ENCODE assay signal across 8 cellular contexts in genomic region chr16:68528686-68529379, GRCh38. TPM values are rescaled to one million over a fixed set of nuclear protein-coding genes. Genes with fewer than 3 reads are reported as not detected.
DNase-seq lines count a peak whose midpoint lies in the region; ATAC-seq and TF ChIP-seq lines count a peak whose summit lies in the region.

No MANE protein-coding gene starts in this region.

- TF ChIP-seq CTCF in heart left ventricle (IDR thresholded peaks at IDR 0.05) (peak; percentile 88 to 96 (median 92)), vagina (IDR thresholded peaks at IDR 0.05) (peak; percentile 82 to 96 (median 83))

- WGBS in heart left ventricle, 4 donors: 18 to 24% (median 19%) methylated on average over 28 to 29 of the region's 29 CpGs

- H3K9me3 ChIP-seq in heart left ventricle: peaks cover 0 to 5% (median 0%) of the 10 kb centered on the region in 12 donors
- no peaks in the 10 kb centered on the region for H3K9me3 ChIP-seq in vagina

- no peak overlapping the region for H3K9ac ChIP-seq in rectal smooth muscle tissue (ENCODE audit: low read length)

- peaks cover 19% of the 10 kb centered on the region for H3K4me1 Mint-ChIP-seq in activated naive CD8-positive, alpha-beta T cell treated with anti-CD3 and anti-CD28 coated beads for 36 hours

- ATAC-seq in HG02623 (IDR thresholded peaks at IDR 0.05; ENCODE audit: unreplicated experiment) (peak; percentile 64), heart left ventricle (peak; percentile 84 to 94 (median 92))

- peak; percentile 95 for DNase-seq in ELF-1 (ENCODE audit: low read depth, low spot score)
- peak; percentile 73 for DNase-seq in NCI-H1436 (lab: John Stamatoyannopoulos, UW)
- peak; percentile 25 to 84 for DNase-seq in SW 1271 (lab: John Stamatoyannopoulos, UW)
- DNase-seq in activated naive CD8-positive, alpha-beta T cell treated with anti-CD3 and anti-CD28 coated beads for 36 hours: peak; percentile 86
- peak; percentile 80 to 90 (median 84) for DNase-seq in heart left ventricle
- DNase-seq in vagina (ENCODE audit: extremely low spot score in 2 of 2): no peak

- H3K36me3 Mint-ChIP-seq in activated naive CD8-positive, alpha-beta T cell treated with anti-CD3 and anti-CD28 coated beads for 36 hours: peaks cover 13% of the 10 kb centered on the region

- intact Hi-C loops in heart left ventricle (cut with DNase I): loop anchor here in 8 of 10 donors (2.0 to 10.0 kb wide), 12 partner anchors 272 to 758 kb away; partner anchors contain the start of gene TANGO6 (in 3 of the 8)
- intact Hi-C loops in vagina (cut with DNase I): loop anchor here (10.0 kb wide), 2 partner anchors 316 to 596 kb away; partner anchors contain the start of gene TANGO6

- peaks cover 10% of the 10 kb centered on the region for H3K9me3 Mint-ChIP-seq in activated naive CD8-positive, alpha-beta T cell treated with anti-CD3 and anti-CD28 coated beads for 36 hours

- no peak overlapping the region for H3K27ac ChIP-seq in heart left ventricle
- H3K27ac ChIP-seq in rectal smooth muscle tissue (ENCODE audit: low read depth, low read length): no peak overlapping the region
- no peak overlapping the region for H3K27ac ChIP-seq in vagina

- H3K4me3 ChIP-seq in heart left ventricle (peak overlapping the region in 6 of 12 donors; percentile 3 to 38 (median 22)), rectal smooth muscle tissue (ENCODE audit: low read length) (peak overlapping the region; percentile 38), vagina (no peak overlapping the region)

- TF ChIP-seq POLR2A in heart left ventricle (IDR thresholded peaks at IDR 0.05): no peak
- no peak for TF ChIP-seq POLR2A in vagina (IDR thresholded peaks at IDR 0.05)

- H3K36me3 ChIP-seq in heart left ventricle (no peaks in the 10 kb centered on the region), rectal smooth muscle tissue (ENCODE audit: control insufficient read depth, insufficient read depth, low read length) (no peaks in the 10 kb centered on the region), vagina (no peaks in the 10 kb centered on the region)

- peak overlapping the region; percentile 67 for H3K4me3 Mint-ChIP-seq in activated naive CD8-positive, alpha-beta T cell treated with anti-CD3 and anti-CD28 coated beads for 36 hours

- no peaks in the 10 kb centered on the region for H3K27me3 ChIP-seq in heart left ventricle
- H3K27me3 ChIP-seq in rectal smooth muscle tissue (ENCODE audit: control insufficient read depth, insufficient read depth, low read length): peaks cover 4% of the 10 kb centered on the region
- H3K27me3 ChIP-seq in vagina: no peaks in the 10 kb centered on the region

- peak overlapping the region; percentile 52 for H3K27ac Mint-ChIP-seq in activated naive CD8-positive, alpha-beta T cell treated with anti-CD3 and anti-CD28 coated beads for 36 hours

- H3K4me1 ChIP-seq in heart left ventricle (peaks cover 0 to 23% (median 16%) of the 10 kb centered on the region in 12 donors), rectal smooth muscle tissue (ENCODE audit: control insufficient read depth, insufficient read depth, low read length) (peaks cover 9% of the 10 kb centered on the region), vagina (peaks cover 22% of the 10 kb centered on the region)

- no peaks in the 10 kb centered on the region for H3K27me3 Mint-ChIP-seq in activated naive CD8-positive, alpha-beta T cell treated with anti-CD3 and anti-CD28 coated beads for 36 hours

RNA-seq across cellular contexts. Expression of gene ZFP90, which starts 10.3 kb away (rescaled TPM):
- total RNA-seq in activated naive CD8-positive, alpha-beta T cell treated with anti-CD3 and anti-CD28 coated beads for 36 hours: 10 to 100 TPM; 21.8 to 24.8 TPM
- 10 to 100 TPM in 6 of 9 donors, 1 to 10 TPM in 3; 6.9 to 18.1 (median 12.0) TPM for total RNA-seq in heart left ventricle
- 1 to 10 TPM; 4.9 to 5.3 TPM for polyA plus RNA-seq in heart left ventricle
- total RNA-seq in vagina: 41.3 TPM

Comparison
In these comparisons a context has a peak if more than half of its experiments do, and no peak if none do; other contexts are left out.
1. DNase-seq: peak in ELF-1 (single experiment), NCI-H1436 (single experiment), SW 1271 (2 of 2), activated naive CD8-positive, alpha-beta T cell treated with anti-CD3 and anti-CD28 coated beads for 36 hours (single experiment) and heart left ventricle (5 of 5); none in vagina (0 of 2).